22 cellular contexts compared by ENCODE assay signal in genomic region chr5:171122372-171122771, GRCh38.
A peak's percentile ranks its signal among the peaks of the same experiment; 100 is the strongest.
DNase-seq lines count a peak whose midpoint lies in the region; ATAC-seq, FAIRE-seq and TF ChIP-seq lines count a peak whose summit lies in the region.
"Had no signal": no experiment of that assay in that cellular context is flagged by ENCODE, and none has a peak within 500 bp of the region (broad histone marks: within the 10 kb centered on the region; RNA-seq: fewer than 3 reads in every experiment).

No MANE protein-coding gene starts in this region.

- no peak overlapping the region for H3K27ac ChIP-seq in brain microvascular endothelial cell
- no peak overlapping the region for H3K27ac ChIP-seq in small intestine (ENCODE audit: low read depth in 1 of 2, low read length in 1 of 2)
- H3K27ac ChIP-seq in transverse colon, result no peak overlapping the region
- H3K27ac ChIP-seq in naive thymus-derived CD4-positive, alpha-beta T cell (ENCODE audit: low read depth, low read length), result no peak overlapping the region
- H3K27ac ChIP-seq: ascending aorta, PC-9 had no signal

- intact Hi-C loops in transverse colon (cut with DNase I; ENCODE audit: low total_unique reads), result no loop called here
- intact Hi-C loops in naive thymus-derived CD4-positive, alpha-beta T cell (cut with micrococcal nuclease), result no loop called here

- 74 to 82% (median 79%) methylated on average over 2 of the region's 2 CpGs for WGBS in small intestine, 3 donors
- 56 to 70% methylated on average over 1 to 2 of the region's 2 CpGs for WGBS in transverse colon (ENCODE audit: low coverage in 1 of 2), 2 donors

- DNase-seq in NCI-H748 (lab: John Stamatoyannopoulos, UW; ENCODE audit: unreplicated experiment) (peak; percentile 23), NCI-H748 treated with DMSO at 0.1 percent for 48 hours (lab: John Stamatoyannopoulos, UW) (no peak), NCI-H2029 (lab: John Stamatoyannopoulos, UW) (peak; percentile 19), brain microvascular endothelial cell (peak; percentile 17), small intestine (peak; percentile 12), transverse colon (no peak), left lobe of liver (ENCODE audit: low spot score) (no peak)
- no peak for DNase-seq in naive thymus-derived CD4-positive, alpha-beta T cell
- DNase-seq: activated CD4-positive, alpha-beta T cell treated with anti-CD3 and anti-CD28 coated beads, Interleukin-2, amount 50 U/mL, for 4 hours; activated effector memory CD4-positive, alpha-beta T cell treated with Interleukin-2 at 50 U/mL for 16 hours; endodermal cell; glutamatergic neuron; H9; kidney glomerular epithelial cell; naive B cell; NCI-H1436 treated with DMSO at 0.1 percent for 48 hours; retina; stimulated activated CD4-positive, alpha-beta T cell treated with anti-CD3 and anti-CD28 coated beads, Interleukin-4, amount 100 ng/mL, for 24 hours; T-helper 2 cell had no signal

- H3K4me3 ChIP-seq in brain microvascular endothelial cell (ENCODE audit: low read depth, low read length), result no peak overlapping the region
- no peak overlapping the region for H3K4me3 ChIP-seq in small intestine (ENCODE audit: low read depth in 1 of 2, low read length in 2 of 2)
- H3K4me3 ChIP-seq in transverse colon, result no peak overlapping the region
- H3K4me3 ChIP-seq in naive thymus-derived CD4-positive, alpha-beta T cell (ENCODE audit: low read length), result no peak overlapping the region
- H3K4me3 ChIP-seq: ascending aorta, PC-9 had no signal

- ATAC-seq in left lobe of liver, result no peak
- no peak for ATAC-seq in naive thymus-derived CD4-positive, alpha-beta T cell
- ATAC-seq: stimulated activated memory B cell treated with anti-CD40 and anti-IgM and Interleukin-4, amounts not matched to agents 10 μg/mL and 1 μg/mL and 100 μg/mL, for 72 hours had no signal

- TF ChIP-seq EP300 in transverse colon (IDR thresholded peaks at IDR 0.05; ENCODE audit: low read depth), result no peak

- no peak for TF ChIP-seq CTCF in brain microvascular endothelial cell (IDR thresholded peaks at IDR 0.05; ENCODE audit: low read depth, low read length, missing control alignments)
- no peak for TF ChIP-seq CTCF in transverse colon (IDR thresholded peaks at IDR 0.05)

- H3K36me3 ChIP-seq in brain microvascular endothelial cell (replicated peaks) (no peaks in the 10 kb centered on the region), small intestine (ENCODE audit: control insufficient read depth in 2 of 2, insufficient read depth in 2 of 2, low read length in 2 of 2) (no peaks in the 10 kb centered on the region), transverse colon (no peaks in the 10 kb centered on the region)
- H3K36me3 ChIP-seq in naive thymus-derived CD4-positive, alpha-beta T cell (ENCODE audit: control insufficient read depth in 2 of 3, insufficient read depth in 3 of 3, low read length in 3 of 3), result no peaks in the 10 kb centered on the region
- H3K36me3 ChIP-seq: ascending aorta had no signal

- H3K9me3 ChIP-seq in small intestine (ENCODE audit: control insufficient read depth, low read depth) (no peaks in the 10 kb centered on the region), transverse colon (no peaks in the 10 kb centered on the region)
- H3K9me3 ChIP-seq in naive thymus-derived CD4-positive, alpha-beta T cell (ENCODE audit: control insufficient read depth in 2 of 3, low read length in 3 of 3), result no peaks in the 10 kb centered on the region
- H3K9me3 ChIP-seq: ascending aorta had no signal

- H3K27me3 Mint-ChIP-seq in naive thymus-derived CD4-positive, alpha-beta T cell, result peaks cover 0 to 11% (median 9%) of the 10 kb centered on the region in 5 donors

- H3K36me3 Mint-ChIP-seq in naive thymus-derived CD4-positive, alpha-beta T cell, result no peaks in the 10 kb centered on the region
- H3K36me3 Mint-ChIP-seq: stimulated activated memory B cell treated with anti-CD40 and anti-IgM and Interleukin-4, amounts not matched to agents 10 μg/mL and 1 μg/mL and 100 μg/mL, for 72 hours had no signal

- H3K4me3 Mint-ChIP-seq in naive thymus-derived CD4-positive, alpha-beta T cell, result no peak overlapping the region
- H3K4me3 Mint-ChIP-seq: endodermal cell; H9; naive B cell; stimulated activated memory B cell treated with anti-CD40 and anti-IgM and Interleukin-4, amounts not matched to agents 10 μg/mL and 1 μg/mL and 100 μg/mL, for 72 hours had no signal

- no peaks in the 10 kb centered on the region for H3K4me1 Mint-ChIP-seq in naive thymus-derived CD4-positive, alpha-beta T cell
- H3K4me1 Mint-ChIP-seq: endodermal cell; H9; naive B cell; stimulated activated memory B cell treated with anti-CD40 and anti-IgM and Interleukin-4, amounts not matched to agents 10 μg/mL and 1 μg/mL and 100 μg/mL, for 72 hours had no signal

- no peaks in the 10 kb centered on the region for H3K4me1 ChIP-seq in small intestine (ENCODE audit: control insufficient read depth in 2 of 2, insufficient read depth in 1 of 2, low read depth in 1 of 2, low read length in 1 of 2)
- H3K4me1 ChIP-seq in transverse colon, result no peaks in the 10 kb centered on the region
- no peaks in the 10 kb centered on the region for H3K4me1 ChIP-seq in naive thymus-derived CD4-positive, alpha-beta T cell (ENCODE audit: control insufficient read depth in 2 of 2, insufficient read depth in 2 of 2, low read length in 2 of 2)
- H3K4me1 ChIP-seq: ascending aorta had no signal

- no peak for TF ChIP-seq POLR2A in transverse colon (IDR thresholded peaks at IDR 0.05)

- CTCF ChIA-PET in naive thymus-derived CD4-positive, alpha-beta T cell (lab: Charles Lee), result no interaction called here

- H3K27me3 ChIP-seq in brain microvascular endothelial cell (replicated peaks) (no peaks in the 10 kb centered on the region), small intestine (ENCODE audit: control insufficient read depth in 2 of 2, insufficient read depth in 2 of 2, low read length in 2 of 2) (no peaks in the 10 kb centered on the region), transverse colon (no peaks in the 10 kb centered on the region)
- H3K27me3 ChIP-seq in naive thymus-derived CD4-positive, alpha-beta T cell (ENCODE audit: control insufficient read depth in 2 of 2, insufficient read depth in 2 of 2, low read length in 2 of 2), result no peaks in the 10 kb centered on the region
- H3K27me3 ChIP-seq: ascending aorta had no signal

- in situ Hi-C loops in brain microvascular endothelial cell (cut with HindIII; ENCODE audit: low pct_ligation_motif_present, low sequenced_read_pairs) (no loop called here), transverse colon (cut with MboI; ENCODE audit: low pct_ligation_motif_present in 1 of 4, low pct_unique_long_range_greater_than_20kb in 1 of 4, low sequenced_read_pairs in 3 of 4) (no loop called here)

- POLR2A ChIA-PET in naive thymus-derived CD4-positive, alpha-beta T cell (lab: Charles Lee), result no interaction called here

- H3K27ac Mint-ChIP-seq in naive thymus-derived CD4-positive, alpha-beta T cell, result no peak overlapping the region
- H3K27ac Mint-ChIP-seq: endodermal cell; H9; naive B cell; stimulated activated memory B cell treated with anti-CD40 and anti-IgM and Interleukin-4, amounts not matched to agents 10 μg/mL and 1 μg/mL and 100 μg/mL, for 72 hours had no signal

- no peak for FAIRE-seq in small intestine (lab: Jason Lieb, UNC)

- peaks cover 0 to 28% (median 11%) of the 10 kb centered on the region in 11 donors for H3K9me3 Mint-ChIP-seq in naive thymus-derived CD4-positive, alpha-beta T cell
- H3K9me3 Mint-ChIP-seq: endodermal cell, H9 had no signal

Comparison
In these comparisons a context has a peak if more than half of its experiments do, and no peak if none do; other contexts are left out.
1. DNase-seq: peak in NCI-H748 (single experiment), NCI-H2029 (single experiment), brain microvascular endothelial cell (single experiment) and small intestine (single experiment); none in NCI-H748 treated with DMSO at 0.1 percent for 48 hours (single experiment), transverse colon (single experiment), left lobe of liver (single experiment) and naive thymus-derived CD4-positive, alpha-beta T cell (0 of 9).